Comparison of ENCODE assay signal across 1 cellular context in the genomic region with DNA sequence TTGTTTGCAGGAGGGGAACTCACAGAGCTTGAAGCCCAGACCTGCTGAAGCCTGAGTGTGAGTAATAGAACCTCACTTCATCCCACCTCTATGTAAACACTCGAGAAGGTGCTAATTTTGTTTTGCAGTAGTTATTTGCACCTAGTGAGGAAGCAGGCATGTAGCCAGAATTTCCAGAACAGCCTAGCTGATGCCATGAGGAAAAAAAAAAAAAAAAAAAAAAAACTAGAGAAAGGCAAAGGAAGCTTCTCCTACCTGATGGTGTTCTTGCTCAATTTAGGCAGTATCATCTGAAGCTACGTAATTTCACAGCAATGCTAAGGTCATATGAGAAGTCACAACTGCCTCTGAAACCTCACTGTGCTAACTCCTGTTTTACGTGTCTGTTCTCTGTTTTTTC.
TF ChIP-seq lines count a peak whose summit lies in the region.

No MANE protein-coding gene starts in this region.

TF ChIP-seq in HEK293T, 16 proteins besides CTCF, POLR2A, EP300 and RAD21:
- TF ChIP-seq ZNF384 (IDR thresholded peaks at IDR 0.05) (no peak), LEF1 (IDR thresholded peaks at IDR 0.05; ENCODE audit: borderline replicate concordance) (no peak), ARNT (IDR thresholded peaks at IDR 0.05) (no peak), SP1 (IDR thresholded peaks at IDR 0.05) (no peak), ELF4 (IDR thresholded peaks at IDR 0.05) (no peak), TARDBP (IDR thresholded peaks at IDR 0.05) (no peak), FOXK2 (IDR thresholded peaks at IDR 0.05) (no peak), CTBP1 (IDR thresholded peaks at IDR 0.05; ENCODE audit: borderline replicate concordance) (no peak), BHLHE40 (IDR thresholded peaks at IDR 0.05; ENCODE audit: borderline replicate concordance) (no peak), L3MBTL2 (conservative IDR thresholded peaks at IDR 0.05) (no peak), SUZ12 (IDR thresholded peaks at IDR 0.05) (no peak), NFRKB (IDR thresholded peaks at IDR 0.05) (no peak), PKNOX1 (IDR thresholded peaks at IDR 0.05) (no peak), FOXA1 (IDR thresholded peaks at IDR 0.05) (no peak), HDGF (IDR thresholded peaks at IDR 0.05; ENCODE audit: borderline replicate concordance) (no peak), FOXM1 (IDR thresholded peaks at IDR 0.05; ENCODE audit: borderline replicate concordance) (no peak)
